Comparison of ENCODE assay signal across 8 cellular contexts in genomic region chr3:49724586-49724985, GRCh38. TPM values are rescaled to one million over a fixed set of nuclear protein-coding genes. Genes with fewer than 3 reads are reported as not detected.
DNase-seq lines count a peak whose midpoint lies in the region; ATAC-seq lines count a peak whose summit lies in the region.

No MANE protein-coding gene starts in this region.

- peak overlapping the region; percentile 98 to 99 for H3K4me3 Mint-ChIP-seq in stimulated activated naive CD8-positive, alpha-beta T cell treated with anti-CD3 and anti-CD28 coated beads, Interleukin-15, amount 100 ng/mL, for 72 hours

- peaks cover 4% of the 10 kb centered on the region for H3K4me1 ChIP-seq in iPS-18a (ENCODE audit: control insufficient read depth, low read depth, low read length)

- H3K9me3 Mint-ChIP-seq in activated naive CD4-positive, alpha-beta T cell treated with anti-CD3 and anti-CD28 coated beads, Interleukin-2, amount 50 U/mL, for 72 hours = no peaks in the 10 kb centered on the region
- H3K9me3 Mint-ChIP-seq in stimulated activated naive CD8-positive, alpha-beta T cell treated with anti-CD3 and anti-CD28 coated beads, Interleukin-15, amount 100 ng/mL, for 72 hours = no peaks in the 10 kb centered on the region

- peak overlapping the region; percentile 99 to 100 for H3K27ac Mint-ChIP-seq in activated naive CD4-positive, alpha-beta T cell treated with anti-CD3 and anti-CD28 coated beads, Interleukin-2, amount 50 U/mL, for 72 hours
- H3K27ac Mint-ChIP-seq in stimulated activated naive CD8-positive, alpha-beta T cell treated with anti-CD3 and anti-CD28 coated beads, Interleukin-15, amount 100 ng/mL, for 72 hours = peak overlapping the region; percentile 97 to 99

- no peaks in the 10 kb centered on the region for H3K9me3 ChIP-seq in iPS-18a (ENCODE audit: control insufficient read depth, low read depth, low read length)

- H3K36me3 ChIP-seq in iPS-18a (ENCODE audit: control insufficient read depth, low read depth, low read length) = peaks cover 26% of the 10 kb centered on the region

- DNase-seq in Right ventricle myocardium superior (peak; percentile 49), Right ventricle myocardium inferior (ENCODE audit: missing footprints) (no peak), amniotic stem cell (lab: John Stamatoyannopoulos, UW) (no peak), NOMO-1 (lab: John Stamatoyannopoulos, UW; ENCODE audit: unreplicated experiment in 2 of 2) (no peak)
- DNase-seq in activated naive CD4-positive, alpha-beta T cell treated with anti-CD3 and anti-CD28 coated beads, Interleukin-2, amount 50 U/mL, for 72 hours (ENCODE audit: low spot score in 2 of 2) = peak in 1 of 2 donors; percentile 55
- DNase-seq in stimulated activated naive CD8-positive, alpha-beta T cell treated with anti-CD3 and anti-CD28 coated beads, Interleukin-15, amount 100 ng/mL, for 72 hours = peak in 1 of 2 donors; percentile 40

- H3K4me3 ChIP-seq in iPS-18a (ENCODE audit: low read length) = peak overlapping the region; percentile 97

- H3K4me1 Mint-ChIP-seq in stimulated activated naive CD8-positive, alpha-beta T cell treated with anti-CD3 and anti-CD28 coated beads, Interleukin-15, amount 100 ng/mL, for 72 hours = peaks cover 48% of the 10 kb centered on the region

- H3K27me3 ChIP-seq in iPS-18a (ENCODE audit: control insufficient read depth, insufficient read depth, low read length) = no peaks in the 10 kb centered on the region

- peak overlapping the region; percentile 59 for H3K27ac ChIP-seq in iPS-18a (ENCODE audit: low read length)

- peak overlapping the region; percentile 86 for H3K9ac ChIP-seq in iPS-18a (ENCODE audit: low read length)

- intact Hi-C loops in Right ventricle myocardium superior (cut with DNase I) (no loop called here), Right ventricle myocardium inferior (cut with DNase I) (loop anchor here (5.0 kb wide), 1 partner anchor 563 kb away; no protein-coding TSS in a partner anchor)

- no peaks in the 10 kb centered on the region for H3K27me3 Mint-ChIP-seq in stimulated activated naive CD8-positive, alpha-beta T cell treated with anti-CD3 and anti-CD28 coated beads, Interleukin-15, amount 100 ng/mL, for 72 hours

- ATAC-seq in Right ventricle myocardium superior (ENCODE audit: poor library complexity) (no peak), Right ventricle myocardium inferior (no peak), GM21381 (IDR thresholded peaks at IDR 0.05; ENCODE audit: unreplicated experiment) (no peak)
- no peak for ATAC-seq in activated naive CD4-positive, alpha-beta T cell treated with anti-CD3 and anti-CD28 coated beads, Interleukin-2, amount 50 U/mL, for 72 hours
- no peak for ATAC-seq in stimulated activated naive CD8-positive, alpha-beta T cell treated with anti-CD3 and anti-CD28 coated beads, Interleukin-15, amount 100 ng/mL, for 72 hours

- H3K36me3 Mint-ChIP-seq in activated naive CD4-positive, alpha-beta T cell treated with anti-CD3 and anti-CD28 coated beads, Interleukin-2, amount 50 U/mL, for 72 hours = peaks cover 6% of the 10 kb centered on the region in 2 donors

RNA-seq across cellular contexts. Expression of gene GMPPB, which starts 0.8 kb away (rescaled TPM):
- 15.7 TPM for total RNA-seq in Right ventricle myocardium superior
- total RNA-seq in Right ventricle myocardium inferior = 18.1 TPM
- 10 to 100 TPM; 29.9 to 31.6 TPM for total RNA-seq in activated naive CD4-positive, alpha-beta T cell treated with anti-CD3 and anti-CD28 coated beads, Interleukin-2, amount 50 U/mL, for 72 hours

RNA-seq across cellular contexts. Expression of gene AMIGO3, which starts 5.1 kb away (rescaled TPM):
- not detected for total RNA-seq in Right ventricle myocardium superior
- total RNA-seq in Right ventricle myocardium inferior = not detected
- not detected for total RNA-seq in activated naive CD4-positive, alpha-beta T cell treated with anti-CD3 and anti-CD28 coated beads, Interleukin-2, amount 50 U/mL, for 72 hours

RNA-seq across cellular contexts. Expression of gene RNF123, which starts 35.2 kb away (rescaled TPM):
- total RNA-seq in Right ventricle myocardium superior (47.9 TPM), Right ventricle myocardium inferior (46.1 TPM)
- total RNA-seq in activated naive CD4-positive, alpha-beta T cell treated with anti-CD3 and anti-CD28 coated beads, Interleukin-2, amount 50 U/mL, for 72 hours = 10 to 100 TPM; 25.5 to 34.0 TPM

RNA-seq across cellular contexts. Expression of gene MST1, which starts 35.3 kb away (rescaled TPM):
- 3.7 TPM for total RNA-seq in Right ventricle myocardium superior
- total RNA-seq in Right ventricle myocardium inferior = 4.6 TPM
- total RNA-seq in activated naive CD4-positive, alpha-beta T cell treated with anti-CD3 and anti-CD28 coated beads, Interleukin-2, amount 50 U/mL, for 72 hours = 10 to 100 TPM; 11.8 to 15.9 TPM

RNA-seq across cellular contexts. Expression of gene APEH, which starts 50.4 kb away (rescaled TPM):
- 103 TPM for total RNA-seq in Right ventricle myocardium superior
- 99.5 TPM for total RNA-seq in Right ventricle myocardium inferior
- 100 to 1,000 TPM; 137 to 164 TPM for total RNA-seq in activated naive CD4-positive, alpha-beta T cell treated with anti-CD3 and anti-CD28 coated beads, Interleukin-2, amount 50 U/mL, for 72 hours
